ENCODE assay signal across 15 cellular contexts in genomic region chr9:92620870-92621269, GRCh38. TPM values are rescaled to one million over a fixed set of nuclear protein-coding genes. Genes with fewer than 3 reads are reported as not detected.
DNase-seq lines count a peak whose midpoint lies in the region; ATAC-seq and TF ChIP-seq lines count a peak whose summit lies in the region.
"Had no signal": no experiment of that assay in that cellular context is flagged by ENCODE, and none has a peak within 500 bp of the region (broad histone marks: within the 10 kb centered on the region; RNA-seq: fewer than 3 reads in every experiment).

No MANE protein-coding gene starts in this region.

- no peak overlapping the region for H3K27ac Mint-ChIP-seq in H9
- H3K27ac Mint-ChIP-seq: CD14-positive monocyte had no signal

- H2AFZ ChIP-seq in H9 (ENCODE audit: low read length) (no peak overlapping the region), GM23248 (no peak overlapping the region)

- H3K9ac ChIP-seq in H9 (ENCODE audit: extremely low read depth, insufficient read length, low read length) (no peak overlapping the region), stomach smooth muscle (ENCODE audit: low read length in 2 of 2) (no peak overlapping the region), GM23248 (no peak overlapping the region)
- H3K9ac ChIP-seq: KMS-11 had no signal

- H3K79me2 ChIP-seq in H9 (ENCODE audit: insufficient read depth, low read length) (no peaks in the 10 kb centered on the region), GM23248 (ENCODE audit: insufficient read depth) (peaks cover 14% of the 10 kb centered on the region)

- TF ChIP-seq CTCF in H9 (conservative IDR thresholded peaks at IDR 0.05) = no peak
- TF ChIP-seq CTCF in ascending aorta (IDR thresholded peaks at IDR 0.05) = no peak
- TF ChIP-seq CTCF in lower lobe of right lung (IDR thresholded peaks at IDR 0.05) = no peak

- H3K18ac ChIP-seq in H9 (ENCODE audit: insufficient read length, low read depth, low read length) = no peak overlapping the region

- CTCF ChIA-PET in HEK293T (lab: Yijun Ruan, JAX) = no interaction called here

- no peak overlapping the region for H4K91ac ChIP-seq in H9 (ENCODE audit: insufficient read length, low read depth, low read length)

- H3K9me3 ChIP-seq in H9 (ENCODE audit: control insufficient read depth, low read depth, low read length) (no peaks in the 10 kb centered on the region), ascending aorta (no peaks in the 10 kb centered on the region), lower lobe of right lung (no peaks in the 10 kb centered on the region), stomach smooth muscle (ENCODE audit: control insufficient read depth in 2 of 2, low read length in 2 of 2) (no peaks in the 10 kb centered on the region), GM23248 (ENCODE audit: low read depth) (no peaks in the 10 kb centered on the region)

- no CpG with 5 or more reads among the region's 5 CpGs for WGBS in H9 (ENCODE audit: extremely low coverage, insufficient read length, low lambda C conversion rate)
- 89 to 92% methylated on average over 5 of the region's 5 CpGs for WGBS in GM23248 (ENCODE audit: low coverage in 1 of 2, low lambda C conversion rate in 2 of 2, missing lambda C conversion rate in 2 of 2), 2 experiments

- H4K20me1 ChIP-seq in H9 (ENCODE audit: control insufficient read depth, insufficient read depth, insufficient read length) (no peaks in the 10 kb centered on the region), GM23248 (ENCODE audit: insufficient read depth) (no peaks in the 10 kb centered on the region)

- no peak overlapping the region for H2BK12ac ChIP-seq in H9 (ENCODE audit: insufficient read length, low read depth, low read length)

- no peak overlapping the region for H2BK5ac ChIP-seq in H9 (ENCODE audit: insufficient read length, low read length)

- H3K14ac ChIP-seq in H9 (ENCODE audit: insufficient read depth, low read length) = no peak overlapping the region

- H3K4me3 ChIP-seq in ascending aorta (no peak overlapping the region), lower lobe of right lung (no peak overlapping the region), stomach smooth muscle (ENCODE audit: low read length in 2 of 2) (no peak overlapping the region), GM23248 (no peak overlapping the region)

- no peak overlapping the region for H3K56ac ChIP-seq in H9 (ENCODE audit: insufficient read length, low read depth, low read length)

- no peak overlapping the region for H2BK120ac ChIP-seq in H9 (ENCODE audit: low read depth, low read length, poor library complexity, severe bottlenecking)

- ATAC-seq in lower lobe of right lung (no peak), GM19035 (IDR thresholded peaks at IDR 0.05; ENCODE audit: unreplicated experiment) (no peak)

- in situ Hi-C loops in GM23248 (cut with MboI) = no loop called here

- no peak overlapping the region for H3K4ac ChIP-seq in H9 (ENCODE audit: low read depth, low read length)

- no peak overlapping the region for H3T11ph ChIP-seq in H9 (ENCODE audit: low read length)

- H3K27me3 ChIP-seq in H9 (ENCODE audit: insufficient read depth, low read length) (no peaks in the 10 kb centered on the region), ascending aorta (no peaks in the 10 kb centered on the region), lower lobe of right lung (ENCODE audit: low read depth) (no peaks in the 10 kb centered on the region), stomach smooth muscle (ENCODE audit: control insufficient read depth in 1 of 2, insufficient read depth in 2 of 2, low read length in 2 of 2) (no peaks in the 10 kb centered on the region), GM23248 (replicated peaks; ENCODE audit: insufficient read depth) (no peaks in the 10 kb centered on the region)

- no peak overlapping the region for H3K23ac ChIP-seq in H9 (ENCODE audit: insufficient read length, low read depth, low read length)

- POLR2A ChIA-PET in HEK293T (lab: Yijun Ruan, JAX) = no interaction called here

- H3K4me3 Mint-ChIP-seq in H9 = no peak overlapping the region
- H3K4me3 Mint-ChIP-seq: CD14-positive monocyte had no signal

- H3K4me2 ChIP-seq in H9 (ENCODE audit: insufficient read depth, insufficient read length, low read length) (no peak overlapping the region), GM23248 (ENCODE audit: unreplicated experiment) (no peak overlapping the region)
- H3K4me2 ChIP-seq: KMS-11 had no signal

- peaks cover 0 to 44% (median 8%) of the 10 kb centered on the region in 3 experiments; a peak in 5 of 7 replicates for H3K36me3 Mint-ChIP-seq in H9 (ENCODE audit: insufficient read depth in 1 of 3, low read depth in 3 of 3)

- H3K36me3 ChIP-seq in ascending aorta (peaks cover 0 to 12% of the 10 kb centered on the region in 2 donors), lower lobe of right lung (peaks cover 56% of the 10 kb centered on the region), stomach smooth muscle (ENCODE audit: control insufficient read depth in 2 of 2, insufficient read depth in 2 of 2, low read length in 2 of 2) (peaks cover 5 to 9% of the 10 kb centered on the region in 2 donors), GM23248 (ENCODE audit: low read depth) (peaks cover 14% of the 10 kb centered on the region; the same call in 1 of the 2 replicates)

- no peak overlapping the region for H2BK15ac ChIP-seq in H9 (ENCODE audit: low read depth, low read length)

- H3K9me2 ChIP-seq in GM23248 (ENCODE audit: insufficient read depth) = no peaks in the 10 kb centered on the region

- H3K4me1 ChIP-seq in H9 (ENCODE audit: insufficient read depth, low read length) (no peaks in the 10 kb centered on the region), ascending aorta (peaks cover 4 to 29% of the 10 kb centered on the region in 2 donors), lower lobe of right lung (peaks cover 4% of the 10 kb centered on the region), stomach smooth muscle (ENCODE audit: control insufficient read depth, insufficient read depth, low read length) (peaks cover 47% of the 10 kb centered on the region), GM23248 (ENCODE audit: insufficient read depth) (no peaks in the 10 kb centered on the region)

- no peak overlapping the region for H4K5ac ChIP-seq in H9 (ENCODE audit: insufficient read length, low read depth, low read length)

- intact Hi-C loops in ascending aorta (cut with DNase I) (no loop called here), lower lobe of right lung (cut with DNase I) (no loop called here)

- no peak overlapping the region for H2AK5ac ChIP-seq in H9 (ENCODE audit: insufficient read length, low read length)

- H3K23me2 ChIP-seq in H9 (ENCODE audit: insufficient read length, low read depth, low read length, poor library complexity, severe bottlenecking) = no peaks in the 10 kb centered on the region

- H3K27me3 Mint-ChIP-seq in H9 (ENCODE audit: low read depth) = no peaks in the 10 kb centered on the region

- no peak overlapping the region for H4K8ac ChIP-seq in H9 (replicated peaks; ENCODE audit: insufficient read length, low read depth, low read length)

- no peaks in the 10 kb centered on the region for H3K79me1 ChIP-seq in H9 (ENCODE audit: insufficient read depth, low read depth, low read length, poor library complexity, severe bottlenecking)

- no peaks in the 10 kb centered on the region for H3K9me3 Mint-ChIP-seq in H9
- H3K9me3 Mint-ChIP-seq: CD14-positive monocyte had no signal

- H3F3A ChIP-seq in GM23248 (ENCODE audit: insufficient read depth) = peaks cover under 1% of the 10 kb centered on the region; the same call in 1 of the 2 replicates

- no peak overlapping the region for H2BK20ac ChIP-seq in H9 (ENCODE audit: low read depth, low read length, poor library complexity, severe bottlenecking)

- H3K27ac ChIP-seq in H9 (ENCODE audit: insufficient read length, low read depth, low read length) = no peak overlapping the region
- H3K27ac ChIP-seq in ascending aorta = peak overlapping the region; percentile 39 to 77
- H3K27ac ChIP-seq in lower lobe of right lung = peak overlapping the region; percentile 16
- peak overlapping the region; percentile 92 for H3K27ac ChIP-seq in stomach smooth muscle (ENCODE audit: low read length)
- no peak overlapping the region for H3K27ac ChIP-seq in GM23248
- H3K27ac ChIP-seq: KMS-11 had no signal

- peak; percentile 2 for DNase-seq in H9
- DNase-seq in ascending aorta (ENCODE audit: low spot score in 2 of 2) = no peak
- DNase-seq in lower lobe of right lung = no peak
- DNase-seq in HEK293T (ENCODE audit: extremely low spot score) = no peak
- DNase-seq in GM23248 = no peak
- no peak for DNase-seq in hypothalamus (lab: John Stamatoyannopoulos, UW)
- DNase-seq: GF-D8, GOT3, NCI-H1092, NCI-H146, NCI-H524 had no signal

- H3K4me1 Mint-ChIP-seq in H9 = no peaks in the 10 kb centered on the region
- H3K4me1 Mint-ChIP-seq: CD14-positive monocyte had no signal

TF ChIP-seq in HEK293T, 16 proteins besides CTCF, POLR2A, EP300 and RAD21:
- no peak for TF ChIP-seq SP1 (IDR thresholded peaks at IDR 0.05)
- TF ChIP-seq LEF1 (IDR thresholded peaks at IDR 0.05; ENCODE audit: borderline replicate concordance) = no peak
- no peak for TF ChIP-seq ARNT (IDR thresholded peaks at IDR 0.05)
- TF ChIP-seq FOXK2 (IDR thresholded peaks at IDR 0.05) = no peak
- TF ChIP-seq HDGF (IDR thresholded peaks at IDR 0.05; ENCODE audit: borderline replicate concordance) = no peak
- TF ChIP-seq FOXM1 (IDR thresholded peaks at IDR 0.05; ENCODE audit: borderline replicate concordance) = no peak

RNA-seq across cellular contexts. Expression of gene IPPK, which starts 49.1 kb away (rescaled TPM):
- total RNA-seq in H9 (2021) (10.7 and 12.9 TPM in 2 replicates), ascending aorta (28.0 TPM), lower lobe of right lung (7.3 TPM)
- 17.8 and 18.3 TPM in 2 replicates for total RNA-seq in GM23248 (2014; rRNA removed; shearing (Covaris generic))
- 10.4 and 10.7 TPM in 2 replicates for polyA plus RNA-seq in GM23248 (2016; fragmentation: Nextera tagmentation; extraction: Ambion mirVana)

Comparison
In these comparisons a context has a peak if more than half of its experiments do, and no peak if none do; other contexts are left out.
1. H3K27ac ChIP-seq: peak in ascending aorta (2 of 2), lower lobe of right lung (single experiment) and stomach smooth muscle (single experiment); none in H9 (single experiment) and GM23248 (single experiment).